Comparison of ENCODE assay signal across 2 cellular contexts in the genomic region with DNA sequence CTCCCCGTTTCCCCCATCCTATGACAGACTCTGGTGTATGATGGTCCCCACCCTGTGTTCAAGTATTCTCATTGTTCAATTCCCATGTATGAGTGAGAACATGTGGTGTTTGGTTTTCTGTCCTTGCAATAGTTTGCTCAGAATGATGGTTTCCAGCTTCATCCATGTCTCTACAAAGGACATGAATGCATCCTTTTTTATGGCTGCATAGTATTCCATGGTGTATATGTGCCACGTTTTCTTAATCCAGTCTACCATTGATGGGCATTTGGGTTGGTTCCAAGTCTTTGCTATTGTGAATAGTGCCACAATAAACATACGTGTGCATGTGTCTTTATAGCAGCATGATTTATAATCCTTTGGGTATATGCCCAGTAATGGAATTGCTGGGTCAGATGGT.
DNase-seq lines count a peak whose midpoint lies in the region; ATAC-seq, FAIRE-seq and TF ChIP-seq lines count a peak whose summit lies in the region.
"Not testable (repeated sequence)": the region's sequence is repeated elsewhere in the genome, so short reads cannot be mapped to it uniquely, and the experiment has no call there.

No MANE protein-coding gene starts in this region.

- H2AFZ ChIP-seq in K562 (ENCODE audit: low read depth, low read length) = not testable (repeated sequence)

- not testable (repeated sequence) for H3K27me3 ChIP-seq in K562 (ENCODE audit: control insufficient read depth in 2 of 2, insufficient read depth in 2 of 2, low read length in 2 of 2)

- not testable (repeated sequence) for H3K4me3 ChIP-seq in HEK293 (ENCODE audit: low read depth, low read length); K562

- H3K36me3 ChIP-seq in HEK293 (ENCODE audit: control insufficient read depth in 2 of 2, insufficient read depth in 1 of 2, low read length in 2 of 2); K562 (ENCODE audit: control insufficient read depth, insufficient read depth, low read length): not testable (repeated sequence)

- not testable (repeated sequence) for TF ChIP-seq CTCF in HEK293 (tag by site-specific recombination; IDR thresholded peaks at IDR 0.05); K562 (IDR thresholded peaks at IDR 0.05 in 2 of 3, conservative IDR thresholded peaks at IDR 0.05 in 1 of 3; ENCODE audit: insufficient read depth in 2 of 3, low read depth in 1 of 3, low read length in 3 of 3)

- H3K4me2 ChIP-seq in K562 (ENCODE audit: insufficient read depth, low read length) = not testable (repeated sequence)

- not testable (repeated sequence) for FAIRE-seq in K562 (lab: Jason Lieb, UNC)

- not testable (repeated sequence) for H3K4me1 ChIP-seq in HEK293 (ENCODE audit: control insufficient read depth, insufficient read depth, low read length); K562 (replicated peaks in 1 of 2; ENCODE audit: control insufficient read depth in 2 of 2, insufficient read depth in 2 of 2, low read length in 2 of 2)

- TF ChIP-seq POLR2A in K562 (conservative IDR thresholded peaks at IDR 0.05) = not testable (repeated sequence)

- POLR2A ChIA-PET in HEK293 (lab: Yijun Ruan, JAX); K562 (lab: Yijun Ruan, JAX): not testable (repeated sequence)

- DNase-seq in K562 (ENCODE audit: extremely low read depth in 1 of 4, low spot score in 3 of 4) = not testable (repeated sequence)

- CTCF ChIA-PET in HEK293 (lab: Yijun Ruan, JAX); K562 (lab: Yijun Ruan, JAX; ENCODE audit: low intra/inter-chr PET ratio): not testable (repeated sequence)

- not testable (repeated sequence) for H3K9me3 ChIP-seq in HEK293 (ENCODE audit: control insufficient read depth, insufficient read depth, low read depth, low read length); K562 (replicated peaks; ENCODE audit: control insufficient read depth, insufficient read depth, low read depth, low read length)

- not testable (repeated sequence) for H3K27ac ChIP-seq in HEK293 (ENCODE audit: extremely low read depth, low read depth, low read length); K562 (ENCODE audit: extremely low read depth, low read depth, low read length)

- TF ChIP-seq RAD21 in K562 (CRISPR knock-in tag; conservative IDR thresholded peaks at IDR 0.05 in 1 of 2, IDR thresholded peaks at IDR 0.05 in 1 of 2) = not testable (repeated sequence)

- not testable (repeated sequence) for H3K9ac ChIP-seq in K562 (ENCODE audit: insufficient read depth in 1 of 2, low read depth in 2 of 2, low read length in 2 of 2)

- not testable (repeated sequence) for TF ChIP-seq EP300 in K562 (IDR thresholded peaks at IDR 0.05; ENCODE audit: low read length)

- intact Hi-C loops in K562 (cut with micrococcal nuclease) = not testable (repeated sequence)

- not testable (repeated sequence) for ATAC-seq in K562

- BruUV-seq in K562 (replicated peaks; lab: Mats Ljungman, UMichigan) = not testable (repeated sequence)

- 3% methylated on average over 2 of the region's 3 CpGs for WGBS in K562 (ENCODE audit: insufficient coverage, low coverage, missing lambda C conversion rate)

- not testable (repeated sequence) for H3K79me2 ChIP-seq in K562 (ENCODE audit: control insufficient read depth, insufficient read depth, low read length)

- in situ Hi-C loops in K562 (cut with MboI) = not testable (repeated sequence)

- not testable (repeated sequence) for H3K9me1 ChIP-seq in K562 (ENCODE audit: control insufficient read depth, insufficient read depth, low read length)

- H4K20me1 ChIP-seq in K562 (replicated peaks; ENCODE audit: control insufficient read depth, insufficient read depth, low read length) = not testable (repeated sequence)

TF ChIP-seq in HEK293, 187 proteins besides CTCF, POLR2A, EP300 and RAD21:
- TF ChIP-seq ZNF146 (tag by site-specific recombination; IDR thresholded peaks at IDR 0.05) = peak; percentile 67; the same call in 1 of the 2 replicates

TF ChIP-seq in K562, 482 proteins besides CTCF, POLR2A, EP300 and RAD21:
- peak; percentile 61 for TF ChIP-seq ZNF146 (CRISPR knock-in tag; IDR thresholded peaks at IDR 0.05; ENCODE audit: unreplicated experiment)
- TF ChIP-seq, protein P1, sequence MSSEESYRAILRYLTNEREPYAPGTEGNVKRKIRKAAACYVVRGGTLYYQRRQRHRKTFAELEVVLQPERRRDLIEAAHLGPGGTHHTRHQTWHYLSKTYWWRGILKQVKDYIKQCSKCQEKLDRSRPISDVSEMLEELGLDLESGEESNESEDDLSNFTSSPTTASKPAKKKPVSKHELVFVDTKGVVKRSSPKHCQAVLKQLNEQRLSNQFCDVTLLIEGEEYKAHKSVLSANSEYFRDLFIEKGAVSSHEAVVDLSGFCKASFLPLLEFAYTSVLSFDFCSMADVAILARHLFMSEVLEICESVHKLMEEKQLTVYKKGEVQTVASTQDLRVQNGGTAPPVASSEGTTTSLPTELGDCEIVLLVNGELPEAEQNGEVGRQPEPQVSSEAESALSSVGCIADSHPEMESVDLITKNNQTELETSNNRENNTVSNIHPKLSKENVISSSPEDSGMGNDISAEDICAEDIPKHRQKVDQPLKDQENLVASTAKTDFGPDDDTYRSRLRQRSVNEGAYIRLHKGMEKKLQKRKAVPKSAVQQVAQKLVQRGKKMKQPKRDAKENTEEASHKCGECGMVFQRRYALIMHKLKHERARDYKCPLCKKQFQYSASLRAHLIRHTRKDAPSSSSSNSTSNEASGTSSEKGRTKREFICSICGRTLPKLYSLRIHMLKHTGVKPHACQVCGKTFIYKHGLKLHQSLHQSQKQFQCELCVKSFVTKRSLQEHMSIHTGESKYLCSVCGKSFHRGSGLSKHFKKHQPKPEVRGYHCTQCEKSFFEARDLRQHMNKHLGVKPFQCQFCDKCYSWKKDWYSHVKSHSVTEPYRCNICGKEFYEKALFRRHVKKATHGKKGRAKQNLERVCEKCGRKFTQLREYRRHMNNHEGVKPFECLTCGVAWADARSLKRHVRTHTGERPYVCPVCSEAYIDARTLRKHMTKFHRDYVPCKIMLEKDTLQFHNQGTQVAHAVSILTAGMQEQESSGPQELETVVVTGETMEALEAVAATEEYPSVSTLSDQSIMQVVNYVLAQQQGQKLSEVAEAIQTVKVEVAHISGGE (CRISPR knock-in tag; IDR thresholded peaks at IDR 0.05) = peak in 1 of 3 experiments; percentile 56; a peak in 1 of 6 replicates
